Comparison of ENCODE assay signal across 8 cellular contexts in the genomic region with DNA sequence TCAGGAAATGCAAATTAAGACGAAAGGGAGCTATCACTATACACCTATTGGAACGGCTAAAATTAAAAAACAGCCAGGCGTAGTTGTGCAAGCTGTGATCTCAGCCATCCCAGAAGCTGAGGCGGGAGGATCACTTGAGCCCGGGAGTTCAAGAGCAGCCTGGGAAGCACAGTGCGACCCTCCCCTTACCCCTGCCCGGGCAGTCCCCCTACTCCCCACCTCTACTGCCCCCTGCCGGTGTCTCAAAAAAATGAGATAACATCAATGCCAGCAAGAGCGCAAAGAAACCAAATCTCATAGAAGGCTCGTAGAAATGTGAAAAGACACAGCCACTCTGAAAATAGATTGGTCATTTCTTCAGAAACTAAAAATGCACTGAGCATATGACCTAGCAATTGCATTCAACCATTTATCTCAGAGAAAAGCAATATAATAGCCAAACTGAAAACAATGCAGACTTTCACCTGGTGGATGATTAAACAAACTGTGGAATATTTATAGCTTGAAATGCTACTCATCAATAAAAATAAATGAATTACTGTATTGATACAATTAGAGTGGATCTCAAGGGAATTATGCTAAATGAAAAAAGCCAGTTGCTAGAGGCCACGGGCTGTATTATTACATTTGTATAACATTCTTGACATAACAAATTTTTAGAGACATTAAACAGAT. TPM values are rescaled to one million over a fixed set of nuclear protein-coding genes. Genes with fewer than 3 reads are reported as not detected.
DNase-seq lines count a peak whose midpoint lies in the region; ATAC-seq and TF ChIP-seq lines count a peak whose summit lies in the region.

No MANE protein-coding gene starts in this region.

- intact Hi-C loops in heart left ventricle (cut with DNase I): loop anchor here in 1 of 10 donors (10.0 kb wide), 1 partner anchor 383 kb away; no protein-coding TSS in a partner anchor
- intact Hi-C loops in colonic mucosa (cut with DNase I): loop anchor here (10.0 kb wide), 1 partner anchor 383 kb away; no protein-coding TSS in a partner anchor

- H3K9me3 ChIP-seq in heart left ventricle (no peaks in the 10 kb centered on the region), right atrium auricular region (no peaks in the 10 kb centered on the region), colonic mucosa (no peaks in the 10 kb centered on the region)

- no peak overlapping the region for H3K9ac ChIP-seq in colonic mucosa (ENCODE audit: low read depth in 2 of 2, low read length in 2 of 2)

- no peak for DNase-seq in heart left ventricle
- DNase-seq in right atrium auricular region (ENCODE audit: low spot score): no peak
- peak; percentile 24 for DNase-seq in NCI-H345 treated with DMSO at 0.1 percent for 48 hours (lab: John Stamatoyannopoulos, UW; ENCODE audit: unreplicated experiment)
- DNase-seq in colonic mucosa: peak; percentile 44
- peak; percentile 70 for DNase-seq in stimulated activated naive CD8-positive, alpha-beta T cell treated with anti-CD3 and anti-CD28 coated beads, Interleukin-15, Interleukin-2, amounts not matched to agents 100 U/mL and 50 U/mL, for 24 hours
- DNase-seq in NCI-H510A (lab: John Stamatoyannopoulos, UW): no peak

- H3K27me3 ChIP-seq in heart left ventricle: peaks cover 11 to 96% (median 69%) of the 10 kb centered on the region in 9 donors
- H3K27me3 ChIP-seq in right atrium auricular region: peaks cover 12 to 24% of the 10 kb centered on the region in 2 donors
- H3K27me3 ChIP-seq in colonic mucosa: peaks cover 46% of the 10 kb centered on the region

- H3K27ac ChIP-seq in heart left ventricle: no peak overlapping the region
- H3K27ac ChIP-seq in right atrium auricular region: no peak overlapping the region
- no peak overlapping the region for H3K27ac ChIP-seq in colonic mucosa

- H3K4me3 ChIP-seq in heart left ventricle (no peak overlapping the region), right atrium auricular region (no peak overlapping the region), colonic mucosa (no peak overlapping the region)

- no peaks in the 10 kb centered on the region for H3K36me3 ChIP-seq in heart left ventricle
- H3K36me3 ChIP-seq in right atrium auricular region: no peaks in the 10 kb centered on the region
- no peaks in the 10 kb centered on the region for H3K36me3 ChIP-seq in colonic mucosa

- TF ChIP-seq CTCF in heart left ventricle (IDR thresholded peaks at IDR 0.05): peak in 8 of 12 donors; percentile 22 to 45 (median 34)
- TF ChIP-seq CTCF in right atrium auricular region (IDR thresholded peaks at IDR 0.05): peak in 1 of 2 donors; percentile 16
- no peak for TF ChIP-seq CTCF in colonic mucosa (IDR thresholded peaks at IDR 0.05)

- WGBS in heart left ventricle, 4 donors: 13 to 19% (median 18%) methylated on average over 9 to 11 of the region's 11 CpGs

- ATAC-seq in heart left ventricle (no peak), HG03378 (IDR thresholded peaks at IDR 0.05; ENCODE audit: unreplicated experiment) (no peak), GM21825 (IDR thresholded peaks at IDR 0.05; ENCODE audit: unreplicated experiment) (no peak)
- no peak for ATAC-seq in stimulated activated naive CD8-positive, alpha-beta T cell treated with anti-CD3 and anti-CD28 coated beads, Interleukin-15, Interleukin-2, amounts not matched to agents 100 U/mL and 50 U/mL, for 24 hours

- H3K4me1 ChIP-seq in heart left ventricle (peaks cover 0 to 15% (median 3%) of the 10 kb centered on the region in 12 donors), right atrium auricular region (peaks cover 0 to 8% of the 10 kb centered on the region in 2 donors), colonic mucosa (peaks cover 3% of the 10 kb centered on the region)

- no peak for TF ChIP-seq POLR2A in heart left ventricle (IDR thresholded peaks at IDR 0.05)

RNA-seq across cellular contexts. Expression of a gene that starts 20.6 kb away (rescaled TPM):
- total RNA-seq in heart left ventricle (not detected), right atrium auricular region (not detected), colonic mucosa (not detected)
- polyA plus RNA-seq in heart left ventricle: not detected

RNA-seq across cellular contexts. Expression of a gene that starts 37.0 kb away (rescaled TPM):
- total RNA-seq in heart left ventricle (not detected), right atrium auricular region (not detected), colonic mucosa (not detected)
- not detected for polyA plus RNA-seq in heart left ventricle

RNA-seq across cellular contexts. Expression of a gene that starts 37.0 kb away (rescaled TPM):
- total RNA-seq in heart left ventricle (10 to 100 TPM in 1 of 9 donors, 1 to 10 TPM in 8; 3.7 to 10.2 (median 6.7) TPM), right atrium auricular region (1 to 10 TPM; 4.1 to 7.7 TPM), colonic mucosa (1 to 10 TPM; 6.8 to 8.7 TPM)
- polyA plus RNA-seq in heart left ventricle: 10 to 100 TPM in 1 of 2 donors, 1 to 10 TPM in 1; 3.6 to 11.0 TPM

RNA-seq across cellular contexts. Expression of a gene that starts 55.1 kb away (rescaled TPM):
- 10 to 100 TPM; 12.3 to 27.3 (median 23.9) TPM for total RNA-seq in heart left ventricle
- 10 to 100 TPM; 20.2 TPM for polyA plus RNA-seq in heart left ventricle
- total RNA-seq in right atrium auricular region: 10 to 100 TPM; 10.0 to 11.2 TPM
- total RNA-seq in colonic mucosa: 10 to 100 TPM; 22.2 to 41.1 TPM

Comparison
In these comparisons a context has a peak if more than half of its experiments do, and no peak if none do; other contexts are left out.
1. DNase-seq: peak in NCI-H345 treated with DMSO at 0.1 percent for 48 hours (single experiment), colonic mucosa (single experiment) and stimulated activated naive CD8-positive, alpha-beta T cell treated with anti-CD3 and anti-CD28 coated beads, Interleukin-15, Interleukin-2, amounts not matched to agents 100 U/mL and 50 U/mL, for 24 hours (single experiment); none in heart left ventricle (0 of 5), right atrium auricular region (single experiment) and NCI-H510A (single experiment).